In the genomic region with DNA sequence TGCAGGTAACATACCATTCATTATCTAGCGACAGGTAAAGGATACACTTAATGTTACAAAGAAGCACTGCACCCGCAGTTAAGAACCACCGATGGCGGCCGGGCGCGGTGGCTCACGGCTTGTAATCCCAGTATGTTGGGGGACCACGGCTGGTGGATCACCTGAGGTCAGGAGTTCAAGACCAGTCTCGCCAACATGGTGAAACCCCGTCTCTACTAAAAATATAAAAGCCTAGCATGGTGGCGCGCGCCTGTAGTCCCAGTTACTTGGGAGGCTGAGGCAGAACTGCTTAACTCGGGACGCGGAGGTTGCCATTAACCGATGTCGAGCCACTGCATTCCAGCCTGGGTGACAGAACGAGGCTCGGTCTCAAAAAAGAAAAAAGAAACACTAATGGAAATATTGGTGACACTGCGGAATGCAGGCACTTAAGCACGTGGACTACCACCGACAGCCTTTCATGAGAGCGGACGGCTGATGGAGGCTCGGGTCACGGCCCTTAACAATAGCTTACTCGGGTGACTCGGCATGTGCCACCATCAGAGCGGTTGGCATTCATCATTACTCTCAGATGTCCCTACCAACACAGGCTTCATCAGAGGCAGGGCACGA, we compare ENCODE assay signal across 8 cellular contexts. TPM values are rescaled to one million over a fixed set of nuclear protein-coding genes. Genes with fewer than 3 reads are reported as not detected.
DNase-seq lines count a peak whose midpoint lies in the region; ATAC-seq and TF ChIP-seq lines count a peak whose summit lies in the region.

No MANE protein-coding gene starts in this region.

- peak overlapping the region; percentile 94 for H3K27ac Mint-ChIP-seq in activated CD8-positive, alpha-beta T cell treated with anti-CD3 and anti-CD28 coated beads, Interleukin-2, amount 10 ng/mL, durations not matched to agents 7 days and 5 days

- no peak for ATAC-seq in activated CD8-positive, alpha-beta T cell treated with anti-CD3 and anti-CD28 coated beads, Interleukin-2, amount 10 ng/mL, durations not matched to agents 7 days and 5 days
- ATAC-seq in foreskin keratinocyte (no peak), HG03442 (IDR thresholded peaks at IDR 0.05; ENCODE audit: unreplicated experiment) (no peak), HG03354 (IDR thresholded peaks at IDR 0.05; ENCODE audit: poor library complexity, severe bottlenecking, unreplicated experiment) (no peak)

- peaks cover 4% of the 10 kb centered on the region for H3K4me1 ChIP-seq in foreskin keratinocyte
- peaks cover 9% of the 10 kb centered on the region for H3K4me1 ChIP-seq in rectal smooth muscle tissue (ENCODE audit: control insufficient read depth, insufficient read depth, low read length)

- H3K27me3 Mint-ChIP-seq in activated CD8-positive, alpha-beta T cell treated with anti-CD3 and anti-CD28 coated beads, Interleukin-2, amount 10 ng/mL, durations not matched to agents 7 days and 5 days (ENCODE audit: low read depth): no peaks in the 10 kb centered on the region

- DNase-seq in activated T-cell treated with anti-CD3 and anti-CD28 coated beads for 24 hours (ENCODE audit: low read depth) (peak; percentile 26), foreskin keratinocyte (no peak), ACHN (no peak)
- no peak for DNase-seq in activated T-cell treated with anti-CD3 and anti-CD28 coated beads, Interleukin-2, amount 50 U/mL, for 48 hours
- no peak for DNase-seq in activated CD8-positive, alpha-beta T cell treated with anti-CD3 and anti-CD28 coated beads, Interleukin-2, amount 10 ng/mL, durations not matched to agents 7 days and 5 days

- H3K27ac ChIP-seq in foreskin keratinocyte: peak overlapping the region; percentile 84
- peak overlapping the region; percentile 95 for H3K27ac ChIP-seq in rectal smooth muscle tissue (ENCODE audit: low read depth, low read length)

- H3K36me3 Mint-ChIP-seq in activated CD8-positive, alpha-beta T cell treated with anti-CD3 and anti-CD28 coated beads, Interleukin-2, amount 10 ng/mL, durations not matched to agents 7 days and 5 days (ENCODE audit: low read depth): peaks cover 63% of the 10 kb centered on the region

- H3K9ac ChIP-seq in rectal smooth muscle tissue (ENCODE audit: low read length): peak overlapping the region; percentile 46

- no peak for TF ChIP-seq CTCF in foreskin keratinocyte (conservative IDR thresholded peaks at IDR 0.05)

- peaks cover 68% of the 10 kb centered on the region for H3K4me1 Mint-ChIP-seq in activated CD8-positive, alpha-beta T cell treated with anti-CD3 and anti-CD28 coated beads, Interleukin-2, amount 10 ng/mL, durations not matched to agents 7 days and 5 days (ENCODE audit: low read depth)

- peak overlapping the region; percentile 89 for H3K4me3 Mint-ChIP-seq in activated CD8-positive, alpha-beta T cell treated with anti-CD3 and anti-CD28 coated beads, Interleukin-2, amount 10 ng/mL, durations not matched to agents 7 days and 5 days

- in situ Hi-C loops in ACHN (cut with HindIII; ENCODE audit: low pct_ligation_motif_present, low pct_unique_long_range_greater_than_20kb, low sequenced_read_pairs): no loop called here

- H3K27me3 ChIP-seq in foreskin keratinocyte (no peaks in the 10 kb centered on the region), rectal smooth muscle tissue (ENCODE audit: control insufficient read depth, insufficient read depth, low read length) (no peaks in the 10 kb centered on the region)

- no peaks in the 10 kb centered on the region for H3K9me3 Mint-ChIP-seq in activated CD8-positive, alpha-beta T cell treated with anti-CD3 and anti-CD28 coated beads, Interleukin-2, amount 10 ng/mL, durations not matched to agents 7 days and 5 days (ENCODE audit: insufficient read depth)

- peaks cover 19% of the 10 kb centered on the region for H3K36me3 ChIP-seq in rectal smooth muscle tissue (ENCODE audit: control insufficient read depth, insufficient read depth, low read length)

- peak overlapping the region; percentile 90 for H3K4me3 ChIP-seq in rectal smooth muscle tissue (ENCODE audit: low read length)

- CTCF ChIA-PET in activated CD8-positive, alpha-beta T cell treated with anti-CD3 and anti-CD28 coated beads, Interleukin-2, amount 10 ng/mL, durations not matched to agents 7 days and 5 days (lab: Charles Lee): interaction anchor here (0.6 to 3.2 kb wide), 3 partner anchors 23 to 437 kb away, joined by 3 to 12 read pairs (median 4); partner anchors contain the start of genes CENPL and DARS2

- POLR2A ChIA-PET in activated CD8-positive, alpha-beta T cell treated with anti-CD3 and anti-CD28 coated beads, Interleukin-2, amount 10 ng/mL, durations not matched to agents 7 days and 5 days (lab: Charles Lee): interaction anchor here (0.6 to 4.6 kb wide), 13 partner anchors 9 to 1137 kb away, joined by 3 to 36 read pairs (median 3); partner anchors contain the start of genes CENPL, DARS2, KLHL20 and PRDX6

RNA-seq across cellular contexts. Expression of gene GAS5, which starts 0.5 kb away (rescaled TPM):
- 100 to 1,000 TPM; 356 to 367 TPM for total RNA-seq in activated CD8-positive, alpha-beta T cell treated with anti-CD3 and anti-CD28 coated beads, Interleukin-2, amount 10 ng/mL, durations not matched to agents 7 days and 5 days
- 361 and 387 TPM in 2 replicates for total RNA-seq in foreskin keratinocyte
- polyA plus RNA-seq in foreskin keratinocyte: 417 and 443 TPM in 2 replicates

RNA-seq across cellular contexts. Expression of gene ZBTB37, which starts 0.9 kb away (rescaled TPM):
- 10 to 100 TPM in 1 of 2 experiments, 1 to 10 TPM in 1; 9.2 to 11.2 TPM for total RNA-seq in activated CD8-positive, alpha-beta T cell treated with anti-CD3 and anti-CD28 coated beads, Interleukin-2, amount 10 ng/mL, durations not matched to agents 7 days and 5 days
- total RNA-seq in foreskin keratinocyte: 2.8 and 3.4 TPM in 2 replicates
- polyA plus RNA-seq in foreskin keratinocyte: 0.25 and 0.28 TPM in 2 replicates

RNA-seq across cellular contexts. Expression of gene CENPL, which starts 42.6 kb away (rescaled TPM):
- 10 to 100 TPM; 35.5 to 39.2 TPM for total RNA-seq in activated CD8-positive, alpha-beta T cell treated with anti-CD3 and anti-CD28 coated beads, Interleukin-2, amount 10 ng/mL, durations not matched to agents 7 days and 5 days
- total RNA-seq in foreskin keratinocyte: 15.5 and 16.1 TPM in 2 replicates
- polyA plus RNA-seq in foreskin keratinocyte: 4.8 and 5.9 TPM in 2 replicates

RNA-seq across cellular contexts. Expression of gene DARS2, which starts 42.8 kb away (rescaled TPM):
- total RNA-seq in activated CD8-positive, alpha-beta T cell treated with anti-CD3 and anti-CD28 coated beads, Interleukin-2, amount 10 ng/mL, durations not matched to agents 7 days and 5 days: 10 to 100 TPM; 32.7 to 35.7 TPM
- total RNA-seq in foreskin keratinocyte: 37.7 and 40.5 TPM in 2 replicates
- 15.4 and 20.8 TPM in 2 replicates for polyA plus RNA-seq in foreskin keratinocyte

RNA-seq across cellular contexts. Expression of gene SERPINC1, which starts 49.9 kb away (rescaled TPM):
- total RNA-seq in activated CD8-positive, alpha-beta T cell treated with anti-CD3 and anti-CD28 coated beads, Interleukin-2, amount 10 ng/mL, durations not matched to agents 7 days and 5 days: not detected
- total RNA-seq in foreskin keratinocyte: not detected in 2 replicates
- polyA plus RNA-seq in foreskin keratinocyte: 0.03 TPM in 1 of 2 replicates, not detected in the other
